ENCODE assay signal across 15 cellular contexts in genomic region chr10:112388548-112388947, GRCh38. TPM values are rescaled to one million over a fixed set of nuclear protein-coding genes. Genes with fewer than 3 reads are reported as not detected.
DNase-seq lines count a peak whose midpoint lies in the region; ATAC-seq, FAIRE-seq and TF ChIP-seq lines count a peak whose summit lies in the region.
"Had no signal": no experiment of that assay in that cellular context is flagged by ENCODE, and none has a peak within 500 bp of the region (broad histone marks: within the 10 kb centered on the region; RNA-seq: fewer than 3 reads in every experiment).

No MANE protein-coding gene starts in this region.

- in situ Hi-C loops in brain microvascular endothelial cell (cut with HindIII; ENCODE audit: low pct_ligation_motif_present, low sequenced_read_pairs), result no loop called here

- no peaks in the 10 kb centered on the region for H3K9me3 ChIP-seq in BLaER1 treated with 17β-estradiol and CSF1 and Interleukin-3, amounts not matched to agents 10 nM and 100 nM (replicated peaks in 1 of 11)
- no peaks in the 10 kb centered on the region for H3K9me3 ChIP-seq in colonic mucosa

- H3K27ac Mint-ChIP-seq in naive B cell, result peak overlapping the region in 4 of 6 donors; percentile 12 to 90 (median 52)

- H3K4me2 ChIP-seq in BLaER1 treated with 17β-estradiol and CSF1 and Interleukin-3, amounts not matched to agents 10 nM and 100 nM, result peak overlapping the region in 8 of 11 experiments; percentile 59 to 85 (median 78); a peak in 14 of 22 replicates

- H3K36me3 ChIP-seq in BLaER1 treated with 17β-estradiol and CSF1 and Interleukin-3, amounts not matched to agents 10 nM and 100 nM, result peaks cover 0 to 6% (median 0%) of the 10 kb centered on the region in 11 experiments; a peak in 3 of 22 replicates
- no peaks in the 10 kb centered on the region for H3K36me3 ChIP-seq in colonic mucosa
- no peaks in the 10 kb centered on the region for H3K36me3 ChIP-seq in brain microvascular endothelial cell (replicated peaks)

- ATAC-seq in naive B cell (ENCODE audit: low read depth in 2 of 2), result no peak
- ATAC-seq in activated CD4-positive, CD25-positive, alpha-beta regulatory T cell treated with anti-CD3 and anti-CD28 coated beads, Interleukin-2, amount 50 U/mL, for 24 hours, result no peak

- no peaks in the 10 kb centered on the region for H3K9me3 Mint-ChIP-seq in naive B cell

- H3K4me1 ChIP-seq in BLaER1 treated with 17β-estradiol and CSF1 and Interleukin-3, amounts not matched to agents 10 nM and 100 nM, result peaks cover 14 to 43% (median 21%) of the 10 kb centered on the region in 10 experiments
- peaks cover 3% of the 10 kb centered on the region for H3K4me1 ChIP-seq in colonic mucosa

- peak overlapping the region in 1 of 8 donors; percentile 51 for H3K4me3 Mint-ChIP-seq in naive B cell

- H3K9ac ChIP-seq in BLaER1 treated with 17β-estradiol and CSF1 and Interleukin-3, amounts not matched to agents 10 nM and 100 nM, result peak overlapping the region in 2 of 11 experiments; percentile 61 to 80; a peak in 2 of 22 replicates
- no peak overlapping the region for H3K9ac ChIP-seq in colonic mucosa (ENCODE audit: low read depth in 2 of 2, low read length in 2 of 2)

- H3K27me3 ChIP-seq in BLaER1 treated with 17β-estradiol and CSF1 and Interleukin-3, amounts not matched to agents 10 nM and 100 nM, result no peaks in the 10 kb centered on the region
- H3K27me3 ChIP-seq in colonic mucosa (no peaks in the 10 kb centered on the region), brain microvascular endothelial cell (replicated peaks) (no peaks in the 10 kb centered on the region)
- H3K27me3 ChIP-seq: foreskin keratinocyte had no signal

- peaks cover 28 to 62% (median 45%) of the 10 kb centered on the region in 3 donors for H3K4me1 Mint-ChIP-seq in naive B cell

- H3K27ac ChIP-seq in BLaER1 treated with 17β-estradiol and CSF1 and Interleukin-3, amounts not matched to agents 10 nM and 100 nM, result peak overlapping the region in 9 of 11 experiments; percentile 62 to 96 (median 75); a peak in 14 of 22 replicates
- H3K27ac ChIP-seq in colonic mucosa, result peak overlapping the region; percentile 71
- H3K27ac ChIP-seq in brain microvascular endothelial cell, result no peak overlapping the region
- H3K27ac ChIP-seq: foreskin keratinocyte had no signal

- no peak for DNase-seq in GM19239 (ENCODE audit: insufficient read length, low spot score)
- peak; percentile 16 for DNase-seq in colonic mucosa
- no peak for DNase-seq in naive B cell
- no peak for DNase-seq in brain microvascular endothelial cell
- no peak for DNase-seq in ureter (ENCODE audit: low spot score)
- DNase-seq in activated CD4-positive, CD25-positive, alpha-beta regulatory T cell (lab: John Stamatoyannopoulos, UW), result no peak
- DNase-seq: foreskin keratinocyte; GDM1; HCEC 1CT; NCI-H2107; NCI-H82; stimulated activated CD4-positive, alpha-beta T cell treated with anti-CD3 and anti-CD28 coated beads, Interleukin-2, amount 100 ng/mL, for 24 hours had no signal

- intact Hi-C loops in colonic mucosa (cut with DNase I), result no loop called here

- FAIRE-seq in GM19239 (lab: Jason Lieb, UNC), result peak; percentile 33
- FAIRE-seq: astrocyte had no signal

- peaks cover 6 to 8% of the 10 kb centered on the region in 2 donors for H3K36me3 Mint-ChIP-seq in naive B cell

- H4K20me1 ChIP-seq in BLaER1 treated with 17β-estradiol and CSF1 and Interleukin-3, amounts not matched to agents 10 nM and 100 nM, result peaks cover 0 to 14% (median 0%) of the 10 kb centered on the region in 11 experiments; a peak in 3 of 22 replicates

- no peak overlapping the region for H3K4me3 ChIP-seq in BLaER1 treated with 17β-estradiol and CSF1 and Interleukin-3, amounts not matched to agents 10 nM and 100 nM
- H3K4me3 ChIP-seq in colonic mucosa, result no peak overlapping the region
- no peak overlapping the region for H3K4me3 ChIP-seq in brain microvascular endothelial cell (ENCODE audit: low read depth, low read length)

- no peaks in the 10 kb centered on the region for H3K27me3 Mint-ChIP-seq in naive B cell

- TF ChIP-seq CTCF in colonic mucosa (IDR thresholded peaks at IDR 0.05), result no peak
- no peak for TF ChIP-seq CTCF in brain microvascular endothelial cell (IDR thresholded peaks at IDR 0.05; ENCODE audit: low read depth, low read length, missing control alignments)

RNA-seq across cellular contexts. Expression of gene ACSL5, which starts 14.6 kb away (rescaled TPM):
- total RNA-seq in colonic mucosa (100 to 1,000 TPM; 208 to 218 TPM), ureter (117 TPM)
- polyA plus RNA-seq in naive B cell (ENCODE audit: low read depth in 6 of 6), result 10 to 100 TPM; 38.9 to 89.1 (median 60.2) TPM
- total RNA-seq: foreskin keratinocyte had no signal
- polyA plus RNA-seq: foreskin keratinocyte had no signal

RNA-seq across cellular contexts. Expression of gene ZDHHC6, which starts 58.2 kb away (rescaled TPM):
- total RNA-seq in colonic mucosa, result 10 to 100 TPM; 37.9 to 50.7 TPM
- polyA plus RNA-seq in naive B cell (ENCODE audit: low read depth in 6 of 6), result 10 to 100 TPM; 18.4 to 44.6 (median 33.3) TPM
- 42.1 TPM for total RNA-seq in ureter

RNA-seq across cellular contexts. Expression of gene VTI1A, which starts 58.5 kb away (rescaled TPM):
- total RNA-seq in colonic mucosa (10 to 100 TPM; 34.1 to 38.6 TPM), ureter (50.4 TPM)
- 10 to 100 TPM; 24.9 to 42.9 (median 40.3) TPM for polyA plus RNA-seq in naive B cell (ENCODE audit: low read depth in 6 of 6)
